Comparison of ENCODE assay signal across 31 cellular contexts in the genomic region with DNA sequence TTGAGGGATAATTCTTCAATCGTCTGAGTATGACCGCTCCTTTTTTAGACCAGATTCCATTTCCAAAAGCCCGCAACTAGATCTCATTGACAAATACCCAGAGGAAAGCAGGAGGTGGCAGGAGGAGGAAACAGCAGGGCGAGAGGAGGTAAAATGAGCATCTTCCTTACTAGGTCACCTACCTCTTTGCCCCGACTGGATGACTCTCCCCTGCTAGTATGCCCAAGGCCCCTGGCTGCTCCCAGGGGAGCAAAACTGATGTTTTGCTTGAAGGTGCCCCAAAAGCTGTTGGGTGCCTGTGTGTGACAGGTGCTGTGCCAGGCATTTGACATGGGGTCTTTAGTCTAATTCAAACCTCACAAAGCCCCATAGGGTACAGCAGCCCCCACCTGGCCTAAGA. TPM values are rescaled to one million over a fixed set of nuclear protein-coding genes. Genes with fewer than 3 reads are reported as not detected.
"Had no signal": no experiment of that assay in that cellular context is flagged by ENCODE, and none has a peak within 500 bp of the region (broad histone marks: within the 10 kb centered on the region; RNA-seq: fewer than 3 reads in every experiment).

No MANE protein-coding gene starts in this region.

- DNase-seq: colonic mucosa; dermis blood vessel endothelial cell; effector memory CD4-positive, alpha-beta T cell; erythroblast; esophagus squamous epithelium; foreskin melanocyte; glutamatergic neuron; heart right ventricle; hippocampal formation; left colon; mucosa of descending colon; naive B cell; nephron progenitor cell; nucleus accumbens; psoas muscle; right cardiac atrium; stimulated activated CD4-positive, alpha-beta T cell treated with anti-CD3 and anti-CD28 coated beads, Interleukin-15, amount 100 ng/mL, for 24 hours; stimulated activated CD4-positive, alpha-beta T cell treated with anti-CD3 and anti-CD28 coated beads, Interleukin-2, amount 100 ng/mL, for 48 hours; stimulated activated naive B cell treated with anti-CD40 and anti-IgM and Interleukin-4, amounts not matched to agents 10 μg/mL and 1 μg/mL and 100 μg/mL, for 72 hours; upper lobe of left lung; uterus had no signal

- H3K4me1 ChIP-seq: colonic mucosa, esophagus squamous epithelium, heart right ventricle, psoas muscle, tibial nerve, upper lobe of left lung, uterus had no signal

- H3K36me3 ChIP-seq: colonic mucosa, esophagus squamous epithelium, heart right ventricle, thoracic aorta, tibial nerve, upper lobe of left lung, uterus had no signal

- FAIRE-seq: endometrium, islet of Langerhans had no signal

- H3K9me3 ChIP-seq: colonic mucosa, esophagus squamous epithelium, heart right ventricle, mucosa of descending colon, psoas muscle, thoracic aorta, tibial nerve, upper lobe of left lung, uterus had no signal

- H3K4me3 ChIP-seq: colonic mucosa, esophagus squamous epithelium, heart right ventricle, lung, mucosa of descending colon, psoas muscle, skin epidermis, thoracic aorta, tibial nerve, upper lobe of left lung, uterus had no signal

- H3K27ac ChIP-seq: colonic mucosa, esophagus squamous epithelium, heart right ventricle, psoas muscle, skin epidermis, thoracic aorta, tibial nerve, upper lobe of left lung, uterus had no signal

- ATAC-seq: heart right ventricle; left colon; mucosa of descending colon; psoas muscle; right cardiac atrium; stimulated activated naive B cell treated with anti-CD40 and anti-IgM and Interleukin-4, amounts not matched to agents 10 μg/mL and 1 μg/mL and 100 μg/mL, for 72 hours had no signal

- H3K27me3 ChIP-seq: colonic mucosa, upper lobe of left lung, uterus had no signal

RNA-seq across cellular contexts. Expression of gene C4orf50, which starts 48.9 kb away (rescaled TPM):
- total RNA-seq: chondrocyte, kidney epithelial cell, osteocyte, psoas muscle, renal cortical epithelial cell had no signal
- polyA plus RNA-seq: heart right ventricle, psoas muscle had no signal
